ENCODE assay signal across 15 cellular contexts in the genomic region with DNA sequence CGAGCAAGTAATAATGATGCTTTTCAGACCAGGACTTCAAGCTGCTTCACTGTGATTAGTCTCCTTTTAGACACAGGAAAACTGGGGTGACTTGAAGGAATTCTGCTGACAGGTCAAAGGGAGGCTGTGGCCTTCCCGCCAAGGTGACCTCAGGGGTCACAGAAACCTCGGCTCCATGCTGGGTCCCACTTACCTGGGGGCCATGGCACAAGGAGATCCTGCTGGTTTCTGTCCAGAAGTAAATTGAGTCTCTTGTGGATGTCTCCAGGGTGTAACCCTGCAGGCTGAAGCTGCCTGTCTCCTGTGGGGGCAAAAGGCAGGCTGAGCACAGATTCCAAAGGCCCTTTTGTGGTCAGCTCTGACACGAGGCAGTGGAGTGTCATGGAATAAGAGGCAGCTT.
"Had no signal": no experiment of that assay in that cellular context is flagged by ENCODE, and none has a peak within 500 bp of the region (broad histone marks: within the 10 kb centered on the region; RNA-seq: fewer than 3 reads in every experiment).

No MANE protein-coding gene starts in this region.

- H3K36me3 ChIP-seq: thoracic aorta had no signal

- H3K9me3 ChIP-seq: mucosa of descending colon, thoracic aorta had no signal

- H3K27me3 ChIP-seq: hepatocyte had no signal

- H3K27ac ChIP-seq: hepatocyte, thoracic aorta had no signal

- H3K4me3 ChIP-seq: hepatocyte, lung, mucosa of descending colon, thoracic aorta had no signal

- DNase-seq: activated CD4-positive, alpha-beta T cell treated with anti-CD3 and anti-CD28 coated beads for 48 hours; activated CD8-positive, alpha-beta T cell treated with anti-CD3 and anti-CD28 coated beads, Interleukin-2, amount 10 ng/mL, durations not matched to agents 7 days and 5 days; activated naive CD4-positive, alpha-beta T cell treated with Interleukin-2 at 50 U/mL for 16 hours; activated naive CD8-positive, alpha-beta T cell treated with anti-CD3 and anti-CD28 coated beads, Interleukin-2, amount 50 U/mL, for 24 hours; caudate nucleus; cortex of kidney; effector memory CD8-positive, alpha-beta T cell; left cardiac atrium; mucosa of descending colon; stimulated activated CD4-positive, alpha-beta T cell treated with anti-CD3 and anti-CD28 coated beads, Interleukin-15, amount 100 ng/mL, for 24 hours; stimulated activated CD4-positive, alpha-beta T cell treated with anti-CD3 and anti-CD28 coated beads, Interleukin-4, amount 100 ng/mL, for 4 hours; stimulated activated naive CD8-positive, alpha-beta T cell treated with anti-CD3 and anti-CD28 coated beads, Interleukin-15, amount 100 ng/mL, for 72 hours had no signal

- ATAC-seq: activated CD8-positive, alpha-beta T cell treated with anti-CD3 and anti-CD28 coated beads, Interleukin-2, amount 10 ng/mL, durations not matched to agents 7 days and 5 days; activated naive CD8-positive, alpha-beta T cell treated with anti-CD3 and anti-CD28 coated beads, Interleukin-2, amount 50 U/mL, for 24 hours; effector memory CD8-positive, alpha-beta T cell; left cardiac atrium; mucosa of descending colon; stimulated activated naive CD8-positive, alpha-beta T cell treated with anti-CD3 and anti-CD28 coated beads, Interleukin-15, amount 100 ng/mL, for 72 hours had no signal
